Comparison of ENCODE assay signal across 11 cellular contexts in the genomic region with DNA sequence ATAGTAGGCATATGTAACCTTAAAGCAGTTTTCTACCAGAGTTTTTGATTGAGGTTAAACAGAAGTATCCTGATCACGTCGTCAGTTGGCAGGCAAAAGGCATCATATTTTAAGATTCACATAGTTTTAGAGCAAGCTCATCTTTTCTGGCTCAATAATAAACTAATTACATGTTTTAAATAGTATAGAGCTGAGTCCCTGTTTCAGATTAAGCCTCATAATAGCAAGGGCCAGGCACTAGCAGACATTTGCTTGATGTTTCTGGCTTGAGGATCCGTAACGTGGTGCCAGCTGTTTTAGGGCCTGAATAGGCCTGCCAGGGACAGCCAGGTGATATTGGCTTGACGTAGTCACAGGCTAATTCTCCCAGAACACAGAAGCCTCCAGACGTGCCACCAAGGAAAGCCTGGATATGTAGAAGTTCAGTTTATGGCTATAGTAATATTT.
A peak's percentile ranks its signal among the peaks of the same experiment; 100 is the strongest.
DNase-seq lines count a peak whose midpoint lies in the region; ATAC-seq and TF ChIP-seq lines count a peak whose summit lies in the region.
"Had no signal": no experiment of that assay in that cellular context is flagged by ENCODE, and none has a peak within 500 bp of the region (broad histone marks: within the 10 kb centered on the region; RNA-seq: fewer than 3 reads in every experiment).

No MANE protein-coding gene starts in this region.

- no peaks in the 10 kb centered on the region for H3K27me3 Mint-ChIP-seq in activated naive CD4-positive, alpha-beta T cell treated with anti-CD3 and anti-CD28 coated beads, Interleukin-2, amount 10 ng/mL, durations not matched to agents 7 days and 5 days

- peak; percentile 50 for ATAC-seq in Right ventricle myocardium superior (ENCODE audit: poor library complexity)
- ATAC-seq in HG03520 (IDR thresholded peaks at IDR 0.05; ENCODE audit: unreplicated experiment): no peak

- H3K27ac Mint-ChIP-seq in activated naive CD4-positive, alpha-beta T cell treated with anti-CD3 and anti-CD28 coated beads, Interleukin-2, amount 10 ng/mL, durations not matched to agents 7 days and 5 days: no peak overlapping the region

- H3K4me1 ChIP-seq in adrenal gland (replicated peaks in 1 of 2): peaks cover 0 to 85% of the 10 kb centered on the region in 2 donors

- no peaks in the 10 kb centered on the region for H3K9me3 Mint-ChIP-seq in activated naive CD4-positive, alpha-beta T cell treated with anti-CD3 and anti-CD28 coated beads, Interleukin-2, amount 10 ng/mL, durations not matched to agents 7 days and 5 days

- no peaks in the 10 kb centered on the region for H3K9me3 ChIP-seq in adrenal gland (replicated peaks in 1 of 3)
- H3K9me3 ChIP-seq: SJCRH30 had no signal

- no peak for TF ChIP-seq POLR2A in adrenal gland (IDR thresholded peaks at IDR 0.05)

- H3K4me3 Mint-ChIP-seq in activated naive CD4-positive, alpha-beta T cell treated with anti-CD3 and anti-CD28 coated beads, Interleukin-2, amount 10 ng/mL, durations not matched to agents 7 days and 5 days: no peak overlapping the region

- H3K36me3 Mint-ChIP-seq in activated naive CD4-positive, alpha-beta T cell treated with anti-CD3 and anti-CD28 coated beads, Interleukin-2, amount 10 ng/mL, durations not matched to agents 7 days and 5 days: no peaks in the 10 kb centered on the region

- no peaks in the 10 kb centered on the region for H3K27me3 ChIP-seq in adrenal gland
- H3K27me3 ChIP-seq: SJCRH30 had no signal

- no peak overlapping the region for H3K4me3 ChIP-seq in adrenal gland
- H3K4me3 ChIP-seq in retinal pigment epithelial cell (ENCODE audit: low read length): no peak overlapping the region
- H3K4me3 ChIP-seq: SJCRH30 had no signal

- peak overlapping the region in 3 of 5 donors; percentile 32 to 74 (median 69) for H3K27ac ChIP-seq in adrenal gland
- H3K27ac ChIP-seq: SJCRH30 had no signal

- no peak for TF ChIP-seq CTCF in adrenal gland (IDR thresholded peaks at IDR 0.05)
- TF ChIP-seq CTCF in retinal pigment epithelial cell (conservative IDR thresholded peaks at IDR 0.05; ENCODE audit: low read depth, low read length): no peak

- H3K4me1 Mint-ChIP-seq in activated naive CD4-positive, alpha-beta T cell treated with anti-CD3 and anti-CD28 coated beads, Interleukin-2, amount 10 ng/mL, durations not matched to agents 7 days and 5 days: peaks cover 15% of the 10 kb centered on the region

- WGBS in adrenal gland, 4 donors: 65 to 84% (median 76%) methylated on average over 6 of the region's 6 CpGs

- H3K36me3 ChIP-seq in adrenal gland (replicated peaks in 1 of 2): no peaks in the 10 kb centered on the region
- H3K36me3 ChIP-seq: SJCRH30 had no signal

- DNase-seq in EL (peak; percentile 90), adrenal gland (peak in 1 of 7 donors; percentile 83), Right ventricle myocardium superior (peak; percentile 57), retinal pigment epithelial cell (ENCODE audit: low read depth) (peak; percentile 49), T-helper 2 cell (no peak)
- DNase-seq in activated naive CD4-positive, alpha-beta T cell treated with anti-CD3 and anti-CD28 coated beads, Interleukin-2, amount 10 ng/mL, durations not matched to agents 7 days and 5 days: no peak
- DNase-seq in activated naive CD4-positive, alpha-beta T cell (lab: John Stamatoyannopoulos, UW): no peak
- DNase-seq: erythroblast, retina had no signal

- CTCF ChIA-PET in activated naive CD4-positive, alpha-beta T cell treated with anti-CD3 and anti-CD28 coated beads, Interleukin-2, amount 10 ng/mL, durations not matched to agents 7 days and 5 days (lab: Charles Lee): no interaction called here

- intact Hi-C loops in adrenal gland (cut with DNase I): no loop called here
- intact Hi-C loops in Right ventricle myocardium superior (cut with DNase I): loop anchor here (5.0 kb wide), 2 partner anchors 70 to 90 kb away; a partner anchor contains a TSS

Comparison
In these comparisons a context has a peak if more than half of its experiments do, and no peak if none do; other contexts are left out.
1. DNase-seq: peak in EL (single experiment), Right ventricle myocardium superior (single experiment) and retinal pigment epithelial cell (single experiment); none in T-helper 2 cell (0 of 5), activated naive CD4-positive, alpha-beta T cell treated with anti-CD3 and anti-CD28 coated beads, Interleukin-2, amount 10 ng/mL, durations not matched to agents 7 days and 5 days (single experiment) and activated naive CD4-positive, alpha-beta T cell (0 of 4).